1 cellular context compared by ENCODE assay signal in the genomic region with DNA sequence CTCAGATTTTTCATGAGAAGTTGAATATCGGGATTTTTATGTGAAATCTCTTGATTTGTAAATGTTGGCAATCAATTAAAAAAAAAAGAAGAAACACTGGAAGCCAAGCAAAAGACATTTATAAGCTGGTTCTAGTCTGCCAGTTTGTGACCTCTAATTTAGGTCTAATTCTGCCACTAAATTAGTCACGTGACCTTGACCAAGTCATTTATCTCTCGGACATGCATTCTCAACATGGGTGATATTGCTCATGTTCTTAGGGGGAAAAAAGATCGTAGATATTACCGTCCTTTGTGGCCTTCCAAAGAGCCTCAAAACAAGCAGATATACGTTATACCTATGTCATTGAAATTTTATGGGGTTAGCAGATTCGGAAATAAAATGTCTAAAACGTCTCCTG.
TF ChIP-seq lines count a peak whose summit lies in the region.

No MANE protein-coding gene starts in this region.

TF ChIP-seq in K562, 482 proteins besides CTCF, POLR2A, EP300 and RAD21 (continued from another document):
- TF ChIP-seq, protein P1, sequence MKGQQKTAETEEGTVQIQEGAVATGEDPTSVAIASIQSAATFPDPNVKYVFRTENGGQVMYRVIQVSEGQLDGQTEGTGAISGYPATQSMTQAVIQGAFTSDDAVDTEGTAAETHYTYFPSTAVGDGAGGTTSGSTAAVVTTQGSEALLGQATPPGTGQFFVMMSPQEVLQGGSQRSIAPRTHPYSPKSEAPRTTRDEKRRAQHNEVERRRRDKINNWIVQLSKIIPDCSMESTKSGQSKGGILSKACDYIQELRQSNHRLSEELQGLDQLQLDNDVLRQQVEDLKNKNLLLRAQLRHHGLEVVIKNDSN (CRISPR knock-in tag; IDR thresholded peaks at IDR 0.05), result peak; percentile 60; the same call in 1 of the 2 replicates
- TF ChIP-seq ZNF124 (CRISPR knock-in tag; IDR thresholded peaks at IDR 0.05) (no peak), ARID1B (IDR thresholded peaks at IDR 0.05) (peak; percentile 35; the same call in 1 of the 2 replicates), DIDO1 (tag; IDR thresholded peaks at IDR 0.05; ENCODE audit: low read depth) (peak; percentile 38; the same call in 1 of the 2 replicates), TBP (optimal IDR thresholded peaks at IDR 0.05; ENCODE audit: low read depth, low read length) (no peak)
- TF ChIP-seq, protein P2, sequence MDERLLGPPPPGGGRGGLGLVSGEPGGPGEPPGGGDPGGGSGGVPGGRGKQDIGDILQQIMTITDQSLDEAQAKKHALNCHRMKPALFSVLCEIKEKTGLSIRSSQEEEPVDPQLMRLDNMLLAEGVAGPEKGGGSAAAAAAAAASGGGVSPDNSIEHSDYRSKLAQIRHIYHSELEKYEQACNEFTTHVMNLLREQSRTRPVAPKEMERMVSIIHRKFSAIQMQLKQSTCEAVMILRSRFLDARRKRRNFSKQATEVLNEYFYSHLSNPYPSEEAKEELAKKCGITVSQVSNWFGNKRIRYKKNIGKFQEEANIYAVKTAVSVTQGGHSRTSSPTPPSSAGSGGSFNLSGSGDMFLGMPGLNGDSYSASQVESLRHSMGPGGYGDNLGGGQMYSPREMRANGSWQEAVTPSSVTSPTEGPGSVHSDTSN (CRISPR knock-in tag; IDR thresholded peaks at IDR 0.05; ENCODE audit: low read depth), result no peak
- TF ChIP-seq, protein P2 (tag; conservative IDR thresholded peaks at IDR 0.05; ENCODE audit: low read depth), result peak; percentile 81
